23 cellular contexts compared by ENCODE assay signal in genomic region chr4:7375427-7375826, GRCh38. TPM values are rescaled to one million over a fixed set of nuclear protein-coding genes. Genes with fewer than 3 reads are reported as not detected.
A peak's percentile ranks its signal among the peaks of the same experiment; 100 is the strongest.
DNase-seq lines count a peak whose midpoint lies in the region; TF ChIP-seq lines count a peak whose summit lies in the region.
"Had no signal": no experiment of that assay in that cellular context is flagged by ENCODE, and none has a peak within 500 bp of the region (broad histone marks: within the 10 kb centered on the region; RNA-seq: fewer than 3 reads in every experiment).

No MANE protein-coding gene starts in this region.

- TF ChIP-seq CTCF in AG09309 (IDR thresholded peaks at IDR 0.05; ENCODE audit: control insufficient read depth, insufficient read depth, low read depth, low read length, missing control alignments) (no peak), HFFc6 (IDR thresholded peaks at IDR 0.05) (no peak), dorsolateral prefrontal cortex (IDR thresholded peaks at IDR 0.05 in 54 of 56, conservative IDR thresholded peaks at IDR 0.05 in 2 of 56; ENCODE audit: low read depth in 1 of 56, partially characterized antibody in 56 of 56) (no peak)

- H3K4me1 Mint-ChIP-seq in HFFc6 (ENCODE audit: low read depth) = peaks cover 6% of the 10 kb centered on the region; the same call in 1 of the 2 replicates
- H3K4me1 Mint-ChIP-seq: activated CD4-positive, alpha-beta T cell treated with anti-CD3 and anti-CD28 coated beads, Interleukin-2, amount 10 ng/mL, durations not matched to agents 24 days and 14 days had no signal

- H3K27me3 Mint-ChIP-seq in HFFc6 (ENCODE audit: insufficient read depth) = peaks cover 68% of the 10 kb centered on the region

- no peaks in the 10 kb centered on the region for H3K9me3 Mint-ChIP-seq in HFFc6
- H3K9me3 Mint-ChIP-seq: activated CD4-positive, alpha-beta T cell treated with anti-CD3 and anti-CD28 coated beads, Interleukin-2, amount 10 ng/mL, durations not matched to agents 24 days and 14 days; natural killer cell treated with Interleukin-12 subunit alpha and Interleukin-12 subunit beta and Interleukin-15 and Interleukin-18, amount 100 ng/mL, for 72 hours had no signal

- H3K36me3 Mint-ChIP-seq in HFFc6 (ENCODE audit: low read depth) = no peaks in the 10 kb centered on the region
- H3K36me3 Mint-ChIP-seq: natural killer cell treated with Interleukin-12 subunit alpha and Interleukin-12 subunit beta and Interleukin-15 and Interleukin-18, amount 100 ng/mL, for 72 hours had no signal

- H3K4me3 Mint-ChIP-seq in HFFc6 = no peak overlapping the region
- H3K4me3 Mint-ChIP-seq: activated CD4-positive, alpha-beta T cell treated with anti-CD3 and anti-CD28 coated beads, Interleukin-2, amount 10 ng/mL, durations not matched to agents 24 days and 14 days; natural killer cell treated with Interleukin-12 subunit alpha and Interleukin-12 subunit beta and Interleukin-15 and Interleukin-18, amount 100 ng/mL, for 72 hours had no signal

- intact Hi-C loops in dorsolateral prefrontal cortex (cut with DNase I) = no loop called here

- no peak overlapping the region for H3K4me3 ChIP-seq in AG09309 (ENCODE audit: control insufficient read depth, low read depth, low read length)
- H3K4me3 ChIP-seq in dorsolateral prefrontal cortex = no peak overlapping the region
- H3K4me3 ChIP-seq: Peyer's patch had no signal

- H3K27ac Mint-ChIP-seq in HFFc6 = no peak overlapping the region
- H3K27ac Mint-ChIP-seq: activated CD4-positive, alpha-beta T cell treated with anti-CD3 and anti-CD28 coated beads, Interleukin-2, amount 10 ng/mL, durations not matched to agents 24 days and 14 days; natural killer cell treated with Interleukin-12 subunit alpha and Interleukin-12 subunit beta and Interleukin-15 and Interleukin-18, amount 100 ng/mL, for 72 hours had no signal

- peak overlapping the region in 44 of 59 donors; percentile 0 to 91 (median 66) for H3K27ac ChIP-seq in dorsolateral prefrontal cortex
- H3K27ac ChIP-seq: Peyer's patch had no signal

- peak; percentile 64 for DNase-seq in AG09309 (ENCODE audit: low read depth)
- peak; percentile 26 for DNase-seq in HFFc6
- peak in 2 of 10 donors; percentile 46 to 56 for DNase-seq in dorsolateral prefrontal cortex
- peak; percentile 70 for DNase-seq in pons (ENCODE audit: low spot score)
- no peak for DNase-seq in epidermal melanocyte (ENCODE audit: insufficient read length, low spot score)
- DNase-seq in NCI-H1417 (lab: John Stamatoyannopoulos, UW) = no peak
- no peak for DNase-seq in activated naive CD4-positive, alpha-beta T cell treated with anti-CD3 and anti-CD28 coated beads, Interleukin-2, amount 50 U/mL, for 16 hours
- no peak for DNase-seq in RPMI8226
- DNase-seq: ACHN; activated CD4-positive, alpha-beta T cell treated with anti-CD3 and anti-CD28 coated beads, Interleukin-2, amount 10 ng/mL, durations not matched to agents 24 days and 14 days; activated naive CD4-positive, alpha-beta T cell; COR-L47; cortex of kidney; glutamatergic neuron; NCI-H748 treated with DMSO at 0.1 percent for 48 hours; Peyer's patch; stimulated activated CD4-positive, alpha-beta T cell treated with anti-CD3 and anti-CD28 coated beads, Interleukin-12 subunit alpha, Interleukin-12 subunit beta, amount 100 ng/mL, for 4 hours; stimulated activated naive CD4-positive, alpha-beta T cell had no signal

- peaks cover 0 to 2% (median 0%) of the 10 kb centered on the region in 45 donors for H3K27me3 ChIP-seq in dorsolateral prefrontal cortex
- H3K27me3 ChIP-seq: Peyer's patch had no signal

RNA-seq across cellular contexts. Expression of gene PSAPL1, which starts 59.3 kb away (rescaled TPM):
- total RNA-seq in HFFc6 (2021; fragmentation: NEBNext Ultra II Directional; extraction: Animal tissue kit (Norgen Biotek cat#: 25700)) = not detected
- not detected for total RNA-seq in dorsolateral prefrontal cortex
- total RNA-seq: activated CD4-positive, alpha-beta T cell treated with anti-CD3 and anti-CD28 coated beads, Interleukin-2, amount 10 ng/mL, durations not matched to agents 24 days and 14 days; epithelial cell of proximal tubule; lung microvascular endothelial cell; natural killer cell treated with Interleukin-12 subunit alpha and Interleukin-12 subunit beta and Interleukin-15 and Interleukin-18, amount 100 ng/mL, for 72 hours; Peyer's patch; pulmonary artery endothelial cell; ureter had no signal

Comparison
In these comparisons a context has a peak if more than half of its experiments do, and no peak if none do; other contexts are left out.
1. DNase-seq: peak in AG09309 (single experiment), HFFc6 (single experiment) and pons (single experiment); none in epidermal melanocyte (single experiment), NCI-H1417 (0 of 3), activated naive CD4-positive, alpha-beta T cell treated with anti-CD3 and anti-CD28 coated beads, Interleukin-2, amount 50 U/mL, for 16 hours (single experiment) and RPMI8226 (single experiment).